Comparison of ENCODE assay signal across 12 cellular contexts in genomic region chr13:23268441-23268840, GRCh38.
DNase-seq lines count a peak whose midpoint lies in the region; ATAC-seq and TF ChIP-seq lines count a peak whose summit lies in the region.
"Had no signal": no experiment of that assay in that cellular context is flagged by ENCODE, and none has a peak within 500 bp of the region (broad histone marks: within the 10 kb centered on the region; RNA-seq: fewer than 3 reads in every experiment).

No MANE protein-coding gene starts in this region.

- H3K9me3 Mint-ChIP-seq in activated CD4-positive, alpha-beta T cell treated with anti-CD3 and anti-CD28 coated beads for 36 hours (ENCODE audit: low read depth): no peaks in the 10 kb centered on the region

- peak; percentile 69 for DNase-seq in activated CD4-positive, alpha-beta T cell treated with anti-CD3 and anti-CD28 coated beads for 36 hours
- no peak for DNase-seq in activated CD4-positive, alpha-beta T cell treated with anti-CD3 and anti-CD28 coated beads for 4 hours
- DNase-seq in stimulated activated CD4-positive, alpha-beta T cell treated with anti-CD3 and anti-CD28 coated beads, Interleukin-4, amount 100 ng/mL, for 4 hours: peak; percentile 14 to 16
- DNase-seq in uterus: no peak
- DNase-seq in GM23248: no peak
- DNase-seq in ascending aorta (ENCODE audit: low spot score in 2 of 2): no peak
- DNase-seq: NCI-H2081 had no signal

- peak overlapping the region; percentile 8 for H3K27ac Mint-ChIP-seq in activated CD4-positive, alpha-beta T cell treated with anti-CD3 and anti-CD28 coated beads for 36 hours
- H3K27ac Mint-ChIP-seq: type B pancreatic cell had no signal

- TF ChIP-seq CTCF in uterus (IDR thresholded peaks at IDR 0.05): no peak
- no peak for TF ChIP-seq CTCF in ascending aorta (IDR thresholded peaks at IDR 0.05)

- H3K4me1 ChIP-seq in uterus: no peaks in the 10 kb centered on the region
- no peaks in the 10 kb centered on the region for H3K4me1 ChIP-seq in GM23248 (ENCODE audit: insufficient read depth)
- H3K4me1 ChIP-seq in ascending aorta: no peaks in the 10 kb centered on the region

- no peaks in the 10 kb centered on the region for H3K36me3 Mint-ChIP-seq in activated CD4-positive, alpha-beta T cell treated with anti-CD3 and anti-CD28 coated beads for 36 hours (ENCODE audit: low read depth)

- CTCF ChIA-PET in activated CD4-positive, alpha-beta T cell treated with anti-CD3 and anti-CD28 coated beads for 36 hours (lab: Charles Lee): no interaction called here

- no peak for TF ChIP-seq POLR2A in uterus (IDR thresholded peaks at IDR 0.05)

- no peak overlapping the region for H3K9ac ChIP-seq in GM23248

- intact Hi-C loops in activated CD4-positive, alpha-beta T cell treated with anti-CD3 and anti-CD28 coated beads for 36 hours (cut with DNase I, micrococcal nuclease): no loop called here
- intact Hi-C loops in uterus (cut with DNase I; ENCODE audit: low total_unique reads): no loop called here
- intact Hi-C loops in ascending aorta (cut with DNase I): no loop called here

- H3K27ac ChIP-seq in uterus (no peak overlapping the region), GM23248 (no peak overlapping the region), ascending aorta (no peak overlapping the region)

- no peaks in the 10 kb centered on the region for H3K9me2 ChIP-seq in GM23248 (ENCODE audit: insufficient read depth)

- no peak overlapping the region for H3K4me3 Mint-ChIP-seq in activated CD4-positive, alpha-beta T cell treated with anti-CD3 and anti-CD28 coated beads for 36 hours
- H3K4me3 Mint-ChIP-seq: type B pancreatic cell had no signal

- no peak overlapping the region for H3K4me2 ChIP-seq in GM23248 (ENCODE audit: unreplicated experiment)
- H3K4me2 ChIP-seq: smooth muscle cell had no signal

- no peaks in the 10 kb centered on the region for H3K27me3 ChIP-seq in uterus
- no peaks in the 10 kb centered on the region for H3K27me3 ChIP-seq in GM23248 (replicated peaks; ENCODE audit: insufficient read depth)
- no peaks in the 10 kb centered on the region for H3K27me3 ChIP-seq in ascending aorta

- in situ Hi-C loops in GM23248 (cut with MboI): no loop called here

- no peaks in the 10 kb centered on the region for H3K79me2 ChIP-seq in GM23248 (ENCODE audit: insufficient read depth)

- H3K27me3 Mint-ChIP-seq in activated CD4-positive, alpha-beta T cell treated with anti-CD3 and anti-CD28 coated beads for 36 hours: peaks cover 11% of the 10 kb centered on the region
- H3K27me3 Mint-ChIP-seq: type B pancreatic cell had no signal

- ATAC-seq in activated CD4-positive, alpha-beta T cell treated with anti-CD3 and anti-CD28 coated beads for 36 hours: peak; percentile 99
- peak; percentile 84 for ATAC-seq in GM21529 (IDR thresholded peaks at IDR 0.05; ENCODE audit: unreplicated experiment)
- ATAC-seq in HG03460 (IDR thresholded peaks at IDR 0.05; ENCODE audit: unreplicated experiment): peak; percentile 86
- ATAC-seq: Panc1 had no signal

- H4K20me1 ChIP-seq in GM23248 (ENCODE audit: insufficient read depth): no peaks in the 10 kb centered on the region

- H3K4me1 Mint-ChIP-seq in activated CD4-positive, alpha-beta T cell treated with anti-CD3 and anti-CD28 coated beads for 36 hours: peaks cover 12% of the 10 kb centered on the region

- 28 to 47% methylated on average over 1 of the region's 1 CpG for WGBS in GM23248 (ENCODE audit: low coverage in 1 of 2, low lambda C conversion rate in 2 of 2, missing lambda C conversion rate in 2 of 2), 2 experiments

- H3K9me3 ChIP-seq in uterus (no peaks in the 10 kb centered on the region), GM23248 (ENCODE audit: low read depth) (no peaks in the 10 kb centered on the region), ascending aorta (peaks cover 0 to 7% of the 10 kb centered on the region in 2 donors)

- H3K4me3 ChIP-seq in uterus (no peak overlapping the region), GM23248 (no peak overlapping the region), ascending aorta (no peak overlapping the region)
- H3K4me3 ChIP-seq: smooth muscle cell had no signal

- H3K36me3 ChIP-seq in uterus (no peaks in the 10 kb centered on the region), GM23248 (ENCODE audit: low read depth) (no peaks in the 10 kb centered on the region), ascending aorta (no peaks in the 10 kb centered on the region)

- H3F3A ChIP-seq in GM23248 (ENCODE audit: insufficient read depth): no peaks in the 10 kb centered on the region

- POLR2A ChIA-PET in activated CD4-positive, alpha-beta T cell treated with anti-CD3 and anti-CD28 coated beads for 36 hours (lab: Charles Lee): no interaction called here

- H2AFZ ChIP-seq in GM23248: no peak overlapping the region

Comparison
In these comparisons a context has a peak if more than half of its experiments do, and no peak if none do; other contexts are left out.
1. DNase-seq: peak in activated CD4-positive, alpha-beta T cell treated with anti-CD3 and anti-CD28 coated beads for 36 hours (single experiment) and stimulated activated CD4-positive, alpha-beta T cell treated with anti-CD3 and anti-CD28 coated beads, Interleukin-4, amount 100 ng/mL, for 4 hours (2 of 2); none in activated CD4-positive, alpha-beta T cell treated with anti-CD3 and anti-CD28 coated beads for 4 hours (0 of 2), uterus (0 of 2), GM23248 (single experiment) and ascending aorta (0 of 2).
2. Peak in every context shown above with its lines, with median percentiles within 50 percentile points of each other: ATAC-seq.